Comparison of ENCODE assay signal across 21 cellular contexts in the genomic region with DNA sequence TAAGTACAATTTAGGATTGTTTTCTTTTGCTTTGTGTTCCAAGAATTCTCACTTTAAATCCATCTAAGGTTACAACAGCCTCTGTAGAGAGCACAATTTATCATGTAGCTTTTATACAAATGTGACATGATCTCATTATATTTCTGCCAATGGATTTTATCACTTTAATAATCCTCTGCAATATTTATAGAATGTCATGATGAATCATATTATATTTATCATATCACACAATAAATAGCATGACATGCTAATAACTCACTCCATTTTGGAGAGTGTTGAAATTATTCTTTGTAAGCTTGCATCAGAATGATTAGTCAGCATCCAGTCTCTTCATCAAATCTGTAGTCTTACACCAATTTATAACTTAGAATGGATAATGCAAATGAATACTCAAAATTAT.
DNase-seq lines count a peak whose midpoint lies in the region; ATAC-seq, FAIRE-seq and TF ChIP-seq lines count a peak whose summit lies in the region.
"Had no signal": no experiment of that assay in that cellular context is flagged by ENCODE, and none has a peak within 500 bp of the region (broad histone marks: within the 10 kb centered on the region; RNA-seq: fewer than 3 reads in every experiment).

No MANE protein-coding gene starts in this region.

- no peaks in the 10 kb centered on the region for H3K27me3 Mint-ChIP-seq in astrocyte (ENCODE audit: low read depth, unreplicated experiment)
- H3K27me3 Mint-ChIP-seq: activated naive CD8-positive, alpha-beta T cell treated with anti-CD3 and anti-CD28 coated beads for 36 hours; naive thymus-derived CD8-positive, alpha-beta T cell; T-cell had no signal

- ATAC-seq in right cardiac atrium (no peak), HG03439 (IDR thresholded peaks at IDR 0.05; ENCODE audit: unreplicated experiment) (no peak)
- ATAC-seq: naive thymus-derived CD8-positive, alpha-beta T cell; Right ventricle myocardium inferior; T-cell had no signal

- H3K9me3 ChIP-seq in astrocyte (ENCODE audit: insufficient read depth, low read depth, low read length) (no peaks in the 10 kb centered on the region), right cardiac atrium (ENCODE audit: control insufficient read depth, low read length) (no peaks in the 10 kb centered on the region)
- H3K9me3 ChIP-seq: right atrium auricular region had no signal

- intact Hi-C loops in right cardiac atrium (cut with DNase I): no loop called here
- intact Hi-C loops in dorsolateral prefrontal cortex (cut with DNase I): no loop called here

- no peak overlapping the region for H2AFZ ChIP-seq in astrocyte (ENCODE audit: low read depth, low read length)

- no peaks in the 10 kb centered on the region for H3K36me3 Mint-ChIP-seq in astrocyte (ENCODE audit: low read depth, unreplicated experiment)
- H3K36me3 Mint-ChIP-seq: activated naive CD8-positive, alpha-beta T cell treated with anti-CD3 and anti-CD28 coated beads for 36 hours; T-cell had no signal

- no peak overlapping the region for H3K4me3 ChIP-seq in astrocyte (ENCODE audit: insufficient read depth, low read depth, low read length)
- H3K4me3 ChIP-seq in right cardiac atrium (ENCODE audit: low read length): no peak overlapping the region
- H3K4me3 ChIP-seq in dorsolateral prefrontal cortex: no peak overlapping the region
- H3K4me3 ChIP-seq: cardiac muscle cell, right atrium auricular region had no signal

- TF ChIP-seq CTCF in astrocyte (IDR thresholded peaks at IDR 0.05; ENCODE audit: insufficient read depth, low read depth, low read length): no peak
- TF ChIP-seq CTCF in dorsolateral prefrontal cortex (IDR thresholded peaks at IDR 0.05 in 54 of 56, conservative IDR thresholded peaks at IDR 0.05 in 2 of 56; ENCODE audit: low read depth in 1 of 56, partially characterized antibody in 56 of 56): no peak

- H3K79me2 ChIP-seq in astrocyte (ENCODE audit: insufficient read depth, low read length): no peaks in the 10 kb centered on the region

- H3K27ac ChIP-seq in astrocyte (ENCODE audit: low read depth, low read length): no peak overlapping the region
- H3K27ac ChIP-seq in right cardiac atrium (ENCODE audit: low read length): no peak overlapping the region
- H3K27ac ChIP-seq in dorsolateral prefrontal cortex: no peak overlapping the region
- H3K27ac ChIP-seq: cardiac muscle cell, right atrium auricular region had no signal

- peak; percentile 0 for DNase-seq in NCI-H2171 treated with DMSO at 0.1 percent for 48 hours (lab: John Stamatoyannopoulos, UW)
- no peak for DNase-seq in NCI-H2171 (lab: John Stamatoyannopoulos, UW)
- DNase-seq in NCI-H2081 (lab: John Stamatoyannopoulos, UW): peak; percentile 3 to 75
- DNase-seq in astrocyte (ENCODE audit: low read depth): peak; percentile 26
- DNase-seq in iris pigment epithelial cell (ENCODE audit: low read depth): peak; percentile 70
- no peak for DNase-seq in right cardiac atrium
- no peak for DNase-seq in dorsolateral prefrontal cortex
- DNase-seq: 8988T; activated CD4-positive, alpha-beta T cell treated with anti-CD3 and anti-CD28 coated beads for 48 hours; activated naive CD8-positive, alpha-beta T cell treated with anti-CD3 and anti-CD28 coated beads for 36 hours; dermis blood vessel endothelial cell; naive thymus-derived CD8-positive, alpha-beta T cell; NCI-H1930; NCI-H510A; stimulated activated CD8-positive, alpha-beta memory T cell treated with anti-CD3 and anti-CD28 coated beads, Interleukin-4, amount 100 ng/mL, for 48 hours; T-cell had no signal

- FAIRE-seq in astrocyte (lab: Jason Lieb, UNC): no peak

- H3K36me3 ChIP-seq in astrocyte (ENCODE audit: insufficient read depth, low read length): no peaks in the 10 kb centered on the region
- H3K36me3 ChIP-seq: cardiac muscle cell, right atrium auricular region had no signal

- no peak overlapping the region for H3K4me3 Mint-ChIP-seq in astrocyte (ENCODE audit: unreplicated experiment)
- H3K4me3 Mint-ChIP-seq: activated naive CD8-positive, alpha-beta T cell treated with anti-CD3 and anti-CD28 coated beads for 36 hours; activated T-helper 1 cell treated with anti-CD3 and anti-CD28 coated beads, Interleukin-12 subunit alpha, Interleukin-12 subunit beta, Interleukin-2, Interleukin-4 antibody, amounts not matched to agents 30 ng/mL and 10 ng/mL and 1 ng/mL, durations not matched to agents 14 hours and 24 hours and 36 hours; naive thymus-derived CD8-positive, alpha-beta T cell; T-cell had no signal

- no peaks in the 10 kb centered on the region for H4K20me1 ChIP-seq in astrocyte (ENCODE audit: insufficient read depth, low read length)

- peaks cover 8% of the 10 kb centered on the region for H3K9me3 Mint-ChIP-seq in astrocyte (ENCODE audit: unreplicated experiment)
- H3K9me3 Mint-ChIP-seq: activated T-helper 1 cell treated with anti-CD3 and anti-CD28 coated beads, Interleukin-12 subunit alpha, Interleukin-12 subunit beta, Interleukin-2, Interleukin-4 antibody, amounts not matched to agents 30 ng/mL and 10 ng/mL and 1 ng/mL, durations not matched to agents 14 hours and 24 hours and 36 hours had no signal

- H3K27ac Mint-ChIP-seq in astrocyte (ENCODE audit: unreplicated experiment): no peak overlapping the region
- H3K27ac Mint-ChIP-seq: activated naive CD8-positive, alpha-beta T cell treated with anti-CD3 and anti-CD28 coated beads for 36 hours; activated T-helper 1 cell treated with anti-CD3 and anti-CD28 coated beads, Interleukin-12 subunit alpha, Interleukin-12 subunit beta, Interleukin-2, Interleukin-4 antibody, amounts not matched to agents 30 ng/mL and 10 ng/mL and 1 ng/mL, durations not matched to agents 14 hours and 24 hours and 36 hours; naive thymus-derived CD8-positive, alpha-beta T cell; T-cell had no signal

- H3K9ac ChIP-seq in astrocyte (ENCODE audit: low read length): no peak overlapping the region

- H3K4me1 Mint-ChIP-seq in astrocyte (ENCODE audit: low read depth, unreplicated experiment): peaks cover 4% of the 10 kb centered on the region
- H3K4me1 Mint-ChIP-seq: activated naive CD8-positive, alpha-beta T cell treated with anti-CD3 and anti-CD28 coated beads for 36 hours; naive thymus-derived CD8-positive, alpha-beta T cell; T-cell had no signal

- no peak overlapping the region for H3K4me2 ChIP-seq in astrocyte (ENCODE audit: low read length)

- H3K4me1 ChIP-seq in astrocyte (ENCODE audit: insufficient read depth, low read length) (peaks cover 8% of the 10 kb centered on the region), right cardiac atrium (ENCODE audit: control insufficient read depth, insufficient read depth, low read length) (no peaks in the 10 kb centered on the region)
- H3K4me1 ChIP-seq: right atrium auricular region had no signal

- no peaks in the 10 kb centered on the region for H3K27me3 ChIP-seq in astrocyte (ENCODE audit: insufficient read depth, low read length)
- no peaks in the 10 kb centered on the region for H3K27me3 ChIP-seq in right cardiac atrium (ENCODE audit: control insufficient read depth, insufficient read depth)
- H3K27me3 ChIP-seq in dorsolateral prefrontal cortex: no peaks in the 10 kb centered on the region
- H3K27me3 ChIP-seq: cardiac muscle cell, right atrium auricular region had no signal

Comparison
In these comparisons a context has a peak if more than half of its experiments do, and no peak if none do; other contexts are left out.
1. DNase-seq: peak in NCI-H2171 treated with DMSO at 0.1 percent for 48 hours (single experiment), NCI-H2081 (2 of 2), astrocyte (single experiment) and iris pigment epithelial cell (single experiment); none in NCI-H2171 (single experiment), right cardiac atrium (0 of 3) and dorsolateral prefrontal cortex (0 of 10).